Comparison of ENCODE assay signal across 26 cellular contexts in genomic region chr2:239983004-239983778, GRCh38. TPM values are rescaled to one million over a fixed set of nuclear protein-coding genes. Genes with fewer than 3 reads are reported as not detected.
A peak's percentile ranks its signal among the peaks of the same experiment; 100 is the strongest.
DNase-seq lines count a peak whose midpoint lies in the region; ATAC-seq and TF ChIP-seq lines count a peak whose summit lies in the region.
"Had no signal": no experiment of that assay in that cellular context is flagged by ENCODE, and none has a peak within 500 bp of the region (broad histone marks: within the 10 kb centered on the region; RNA-seq: fewer than 3 reads in every experiment).

No MANE protein-coding gene starts in this region.

- H3K27me3 Mint-ChIP-seq in activated CD8-positive, alpha-beta T cell treated with anti-CD3 and anti-CD28 coated beads, Interleukin-2, amount 10 ng/mL, durations not matched to agents 7 days and 5 days (ENCODE audit: low read depth): no peaks in the 10 kb centered on the region
- H3K27me3 Mint-ChIP-seq in activated CD8-positive, alpha-beta T cell treated with anti-CD3 and anti-CD28 coated beads for 36 hours: no peaks in the 10 kb centered on the region
- H3K27me3 Mint-ChIP-seq in activated CD4-positive, alpha-beta memory T cell treated with anti-CD3 and anti-CD28 coated beads, Interleukin-2, amount 10 ng/mL, durations not matched to agents 7 days and 5 days: no peaks in the 10 kb centered on the region
- H3K27me3 Mint-ChIP-seq: CD4-positive, alpha-beta T cell had no signal

- CTCF ChIA-PET in activated CD8-positive, alpha-beta T cell treated with anti-CD3 and anti-CD28 coated beads, Interleukin-2, amount 10 ng/mL, durations not matched to agents 7 days and 5 days (lab: Charles Lee): interaction anchor here (1.7 kb wide), 1 partner anchor 9 kb away, joined by 7 read pairs; no protein-coding TSS in a partner anchor
- CTCF ChIA-PET in activated CD8-positive, alpha-beta T cell treated with anti-CD3 and anti-CD28 coated beads for 36 hours (lab: Charles Lee): interaction anchor here (1.0 to 1.3 kb wide), 3 partner anchors 9 to 49 kb away, joined by 3 to 4 read pairs (median 3); no protein-coding TSS in a partner anchor
- CTCF ChIA-PET in activated CD4-positive, alpha-beta memory T cell treated with anti-CD3 and anti-CD28 coated beads, Interleukin-2, amount 10 ng/mL, durations not matched to agents 7 days and 5 days (lab: Charles Lee): no interaction called here

- intact Hi-C loops in activated CD8-positive, alpha-beta T cell treated with anti-CD3 and anti-CD28 coated beads for 36 hours (cut with micrococcal nuclease): no loop called here

- no peak overlapping the region for H3K4me3 ChIP-seq in Jurkat, Clone E6-1 (ENCODE audit: low read length)
- H3K4me3 ChIP-seq: GM12878, GM23338, Peyer's patch had no signal

- H3K4me1 Mint-ChIP-seq in activated CD8-positive, alpha-beta T cell treated with anti-CD3 and anti-CD28 coated beads, Interleukin-2, amount 10 ng/mL, durations not matched to agents 7 days and 5 days (ENCODE audit: low read depth): no peaks in the 10 kb centered on the region
- H3K4me1 Mint-ChIP-seq in activated CD8-positive, alpha-beta T cell treated with anti-CD3 and anti-CD28 coated beads for 36 hours (ENCODE audit: low read depth): peaks cover 9% of the 10 kb centered on the region
- no peaks in the 10 kb centered on the region for H3K4me1 Mint-ChIP-seq in activated CD4-positive, alpha-beta memory T cell treated with anti-CD3 and anti-CD28 coated beads, Interleukin-2, amount 10 ng/mL, durations not matched to agents 7 days and 5 days
- H3K4me1 Mint-ChIP-seq: GM23338 had no signal

- POLR2A ChIA-PET in activated CD8-positive, alpha-beta T cell treated with anti-CD3 and anti-CD28 coated beads, Interleukin-2, amount 10 ng/mL, durations not matched to agents 7 days and 5 days (lab: Charles Lee): no interaction called here
- POLR2A ChIA-PET in activated CD8-positive, alpha-beta T cell treated with anti-CD3 and anti-CD28 coated beads for 36 hours (lab: Charles Lee): no interaction called here
- POLR2A ChIA-PET in activated CD4-positive, alpha-beta memory T cell treated with anti-CD3 and anti-CD28 coated beads, Interleukin-2, amount 10 ng/mL, durations not matched to agents 7 days and 5 days (lab: Charles Lee): no interaction called here

- no peak for ATAC-seq in activated CD8-positive, alpha-beta T cell treated with anti-CD3 and anti-CD28 coated beads, Interleukin-2, amount 10 ng/mL, durations not matched to agents 7 days and 5 days
- no peak for ATAC-seq in activated CD8-positive, alpha-beta T cell treated with anti-CD3 and anti-CD28 coated beads for 36 hours
- no peak for ATAC-seq in activated CD4-positive, CD25-positive, alpha-beta regulatory T cell treated with anti-CD3 and anti-CD28 coated beads, Interleukin-2, amount 50 U/mL, for 24 hours
- ATAC-seq: GM12878, GM23338, SK-N-SH treated with all-trans-retinoic acid at 6 μM for 48 hours had no signal

- DNase-seq in activated CD8-positive, alpha-beta T cell treated with anti-CD3 and anti-CD28 coated beads, Interleukin-2, amount 10 ng/mL, durations not matched to agents 7 days and 5 days: no peak
- no peak for DNase-seq in activated CD8-positive, alpha-beta T cell treated with anti-CD3 and anti-CD28 coated beads for 36 hours
- peak; percentile 78 for DNase-seq in Jurkat, Clone E6-1 (ENCODE audit: low read depth, low spot score)
- DNase-seq in NOMO-1 treated with DMSO at 0.1 percent for 48 hours (lab: John Stamatoyannopoulos, UW; ENCODE audit: unreplicated experiment) (peak; percentile 14), ureter (ENCODE audit: low spot score) (peak; percentile 15), GM19240 (ENCODE audit: insufficient read length, low spot score) (no peak)
- no peak for DNase-seq in activated CD4-positive, alpha-beta memory T cell treated with anti-CD3 and anti-CD28 coated beads, Interleukin-2, amount 10 ng/mL, durations not matched to agents 7 days and 5 days
- DNase-seq: AML-193; CD4-positive, alpha-beta T cell; COR-L47; DMS79; HCEC 1CT; KG1; NCI-H1092; NCI-H1436; NCI-H187 treated with DMSO at 0.1 percent for 48 hours; NCI-H510A; Peyer's patch had no signal

- TF ChIP-seq CTCF in activated CD8-positive, alpha-beta T cell treated with anti-CD3 and anti-CD28 coated beads for 36 hours (IDR thresholded peaks at IDR 0.05): no peak

- H3K36me3 Mint-ChIP-seq in activated CD8-positive, alpha-beta T cell treated with anti-CD3 and anti-CD28 coated beads, Interleukin-2, amount 10 ng/mL, durations not matched to agents 7 days and 5 days (ENCODE audit: low read depth): peaks cover 33% of the 10 kb centered on the region
- H3K36me3 Mint-ChIP-seq in activated CD8-positive, alpha-beta T cell treated with anti-CD3 and anti-CD28 coated beads for 36 hours (ENCODE audit: low read depth): peaks cover 42% of the 10 kb centered on the region
- peaks cover 43% of the 10 kb centered on the region for H3K36me3 Mint-ChIP-seq in activated CD4-positive, alpha-beta memory T cell treated with anti-CD3 and anti-CD28 coated beads, Interleukin-2, amount 10 ng/mL, durations not matched to agents 7 days and 5 days (ENCODE audit: low read depth)

- H3K27ac Mint-ChIP-seq in activated CD8-positive, alpha-beta T cell treated with anti-CD3 and anti-CD28 coated beads, Interleukin-2, amount 10 ng/mL, durations not matched to agents 7 days and 5 days: peak overlapping the region; percentile 31
- H3K27ac Mint-ChIP-seq in activated CD8-positive, alpha-beta T cell treated with anti-CD3 and anti-CD28 coated beads for 36 hours: no peak overlapping the region
- no peak overlapping the region for H3K27ac Mint-ChIP-seq in activated CD4-positive, alpha-beta memory T cell treated with anti-CD3 and anti-CD28 coated beads, Interleukin-2, amount 10 ng/mL, durations not matched to agents 7 days and 5 days
- H3K27ac Mint-ChIP-seq: CD4-positive, alpha-beta T cell; GM23338 had no signal

- no peak overlapping the region for H3K4me3 Mint-ChIP-seq in activated CD8-positive, alpha-beta T cell treated with anti-CD3 and anti-CD28 coated beads, Interleukin-2, amount 10 ng/mL, durations not matched to agents 7 days and 5 days
- no peak overlapping the region for H3K4me3 Mint-ChIP-seq in activated CD8-positive, alpha-beta T cell treated with anti-CD3 and anti-CD28 coated beads for 36 hours
- no peak overlapping the region for H3K4me3 Mint-ChIP-seq in activated CD4-positive, alpha-beta memory T cell treated with anti-CD3 and anti-CD28 coated beads, Interleukin-2, amount 10 ng/mL, durations not matched to agents 7 days and 5 days
- H3K4me3 Mint-ChIP-seq: CD4-positive, alpha-beta T cell; GM23338 had no signal

- H3K9me3 Mint-ChIP-seq in activated CD8-positive, alpha-beta T cell treated with anti-CD3 and anti-CD28 coated beads, Interleukin-2, amount 10 ng/mL, durations not matched to agents 7 days and 5 days (ENCODE audit: insufficient read depth): no peaks in the 10 kb centered on the region
- no peaks in the 10 kb centered on the region for H3K9me3 Mint-ChIP-seq in activated CD8-positive, alpha-beta T cell treated with anti-CD3 and anti-CD28 coated beads for 36 hours
- H3K9me3 Mint-ChIP-seq in activated CD4-positive, alpha-beta memory T cell treated with anti-CD3 and anti-CD28 coated beads, Interleukin-2, amount 10 ng/mL, durations not matched to agents 7 days and 5 days: no peaks in the 10 kb centered on the region

RNA-seq across cellular contexts. Expression of gene NDUFA10, which starts 42.0 kb away (rescaled TPM):
- 100 to 1,000 TPM; 102 to 113 TPM for total RNA-seq in activated CD8-positive, alpha-beta T cell treated with anti-CD3 and anti-CD28 coated beads, Interleukin-2, amount 10 ng/mL, durations not matched to agents 7 days and 5 days
- total RNA-seq in activated CD8-positive, alpha-beta T cell treated with anti-CD3 and anti-CD28 coated beads for 36 hours: 100 to 1,000 TPM; 148 to 155 TPM
- 130 TPM for polyA plus RNA-seq in Jurkat, Clone E6-1 (2012; ENCODE audit: insufficient read depth, insufficient read length)
- 130 TPM for total RNA-seq in ureter
- total RNA-seq in activated CD4-positive, alpha-beta memory T cell treated with anti-CD3 and anti-CD28 coated beads, Interleukin-2, amount 10 ng/mL, durations not matched to agents 7 days and 5 days: 100 to 1,000 TPM; 103 to 104 TPM

RNA-seq across cellular contexts. Expression of gene OR6B2, which starts 47.0 kb away (rescaled TPM):
- not detected for total RNA-seq in activated CD8-positive, alpha-beta T cell treated with anti-CD3 and anti-CD28 coated beads, Interleukin-2, amount 10 ng/mL, durations not matched to agents 7 days and 5 days
- total RNA-seq in activated CD8-positive, alpha-beta T cell treated with anti-CD3 and anti-CD28 coated beads for 36 hours: not detected
- polyA plus RNA-seq in Jurkat, Clone E6-1 (2012; ENCODE audit: insufficient read depth, insufficient read length): not detected
- not detected for total RNA-seq in ureter
- total RNA-seq in activated CD4-positive, alpha-beta memory T cell treated with anti-CD3 and anti-CD28 coated beads, Interleukin-2, amount 10 ng/mL, durations not matched to agents 7 days and 5 days: not detected
- total RNA-seq: A172; CD4-positive, alpha-beta T cell; GM12878; GM23338; HT1080; OCI-LY7; Peyer's patch had no signal
- polyA plus RNA-seq: AG04450, GM12878, GM23338 had no signal

Comparison
In these comparisons a context has a peak if more than half of its experiments do, and no peak if none do; other contexts are left out.
1. DNase-seq: peak in Jurkat, Clone E6-1 (single experiment), NOMO-1 treated with DMSO at 0.1 percent for 48 hours (single experiment) and ureter (single experiment); none in activated CD8-positive, alpha-beta T cell treated with anti-CD3 and anti-CD28 coated beads, Interleukin-2, amount 10 ng/mL, durations not matched to agents 7 days and 5 days (single experiment), activated CD8-positive, alpha-beta T cell treated with anti-CD3 and anti-CD28 coated beads for 36 hours (single experiment), activated CD4-positive, alpha-beta memory T cell treated with anti-CD3 and anti-CD28 coated beads, Interleukin-2, amount 10 ng/mL, durations not matched to agents 7 days and 5 days (single experiment) and GM19240 (single experiment).